15 cellular contexts compared by ENCODE assay signal in the genomic region with DNA sequence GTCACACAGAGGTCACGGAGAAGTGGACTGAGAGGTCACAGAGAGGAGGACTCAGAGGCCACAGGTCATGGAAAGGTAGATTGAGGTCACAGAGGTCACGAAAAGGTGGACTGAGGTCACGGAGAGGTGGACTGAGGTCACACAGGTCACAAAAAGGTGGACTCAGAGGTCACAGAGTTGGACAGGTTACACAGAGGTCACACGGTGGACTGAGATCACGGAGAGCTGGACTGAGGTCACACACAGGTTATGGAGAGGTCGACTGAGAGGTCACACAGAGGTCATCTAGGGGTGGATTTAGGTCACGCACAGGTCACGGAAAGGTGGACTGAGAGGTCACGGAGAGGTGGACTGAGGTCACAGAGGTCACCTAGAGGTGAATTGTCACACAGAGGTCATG. TPM values are rescaled to one million over a fixed set of nuclear protein-coding genes. Genes with fewer than 3 reads are reported as not detected.
DNase-seq lines count a peak whose midpoint lies in the region; ATAC-seq and TF ChIP-seq lines count a peak whose summit lies in the region.
"Had no signal": no experiment of that assay in that cellular context is flagged by ENCODE, and none has a peak within 500 bp of the region (broad histone marks: within the 10 kb centered on the region; RNA-seq: fewer than 3 reads in every experiment).

No MANE protein-coding gene starts in this region.

- CTCF ChIA-PET in activated CD4-positive, alpha-beta T cell treated with anti-CD3 and anti-CD28 coated beads for 36 hours (lab: Charles Lee), result no interaction called here
- CTCF ChIA-PET in HCT116 (lab: Charles Lee), result no interaction called here

- in situ Hi-C loops in GM23248 (cut with MboI), result no loop called here

- no peak overlapping the region for H3K4me3 Mint-ChIP-seq in activated CD4-positive, alpha-beta T cell treated with anti-CD3 and anti-CD28 coated beads for 36 hours
- peak overlapping the region in 1 of 5 experiments; percentile 2 for H3K4me3 Mint-ChIP-seq in brain
- no peak overlapping the region for H3K4me3 Mint-ChIP-seq in osteocyte (ENCODE audit: unreplicated experiment)

- H3K9me3 ChIP-seq in HCT116 (ENCODE audit: control insufficient read depth in 1 of 2, insufficient read depth in 1 of 2, low read depth in 1 of 2, low read length in 2 of 2), result no peaks in the 10 kb centered on the region
- no peaks in the 10 kb centered on the region for H3K9me3 ChIP-seq in upper lobe of left lung
- no peaks in the 10 kb centered on the region for H3K9me3 ChIP-seq in GM23248 (ENCODE audit: low read depth)
- H3K9me3 ChIP-seq: colonic mucosa had no signal

- H3K79me2 ChIP-seq in HCT116 (ENCODE audit: insufficient read depth, low read length), result peaks cover 11% of the 10 kb centered on the region; the same call in 1 of the 2 replicates
- H3K79me2 ChIP-seq in GM23248 (ENCODE audit: insufficient read depth), result peaks cover 59% of the 10 kb centered on the region

- no peak for TF ChIP-seq EP300 in upper lobe of left lung (IDR thresholded peaks at IDR 0.05)

- peaks cover 31% of the 10 kb centered on the region for H3K36me3 Mint-ChIP-seq in activated CD4-positive, alpha-beta T cell treated with anti-CD3 and anti-CD28 coated beads for 36 hours (ENCODE audit: low read depth)
- H3K36me3 Mint-ChIP-seq in brain (peaks cover 61% of the 10 kb centered on the region), osteocyte (ENCODE audit: unreplicated experiment) (peaks cover 48% of the 10 kb centered on the region)

- no peaks in the 10 kb centered on the region for H3K27me3 Mint-ChIP-seq in activated CD4-positive, alpha-beta T cell treated with anti-CD3 and anti-CD28 coated beads for 36 hours
- no peaks in the 10 kb centered on the region for H3K27me3 Mint-ChIP-seq in brain
- H3K27me3 Mint-ChIP-seq in osteocyte (ENCODE audit: unreplicated experiment), result no peaks in the 10 kb centered on the region

- BruUV-seq in HCT116 (replicated peaks; lab: Mats Ljungman, UMichigan), result no TSS peak

- peaks cover 21% of the 10 kb centered on the region for H3F3A ChIP-seq in GM23248 (ENCODE audit: insufficient read depth)

- peaks cover 14% of the 10 kb centered on the region for H3K4me1 Mint-ChIP-seq in activated CD4-positive, alpha-beta T cell treated with anti-CD3 and anti-CD28 coated beads for 36 hours
- H3K4me1 Mint-ChIP-seq in brain (no peaks in the 10 kb centered on the region), osteocyte (ENCODE audit: unreplicated experiment) (peaks cover 8% of the 10 kb centered on the region)

- H4K20me1 ChIP-seq in HCT116 (ENCODE audit: insufficient read depth), result no peaks in the 10 kb centered on the region; the same call in 1 of the 2 replicates
- H4K20me1 ChIP-seq in GM23248 (ENCODE audit: insufficient read depth), result peaks cover 11% of the 10 kb centered on the region

- no peak for DNase-seq in activated CD4-positive, alpha-beta T cell treated with anti-CD3 and anti-CD28 coated beads for 36 hours
- DNase-seq in activated CD4-positive, alpha-beta T cell treated with anti-CD3 and anti-CD28 coated beads for 1 hour, result no peak
- DNase-seq in HCT116 (ENCODE audit: low read depth, low spot score) (no peak), osteocyte (ENCODE audit: extremely low spot score, unreplicated experiment) (no peak), upper lobe of left lung (no peak), glomerular visceral epithelial cell (ENCODE audit: extremely low spot score) (no peak), GM23248 (no peak)
- DNase-seq: activated CD4-positive, CD25-positive, alpha-beta regulatory T cell; colonic mucosa; NCI-H2029; NCI-H748 treated with DMSO at 0.1 percent for 48 hours; retina; SW 1271 had no signal

- H3K9me2 ChIP-seq in HCT116 (ENCODE audit: insufficient read depth) (no peaks in the 10 kb centered on the region), GM23248 (ENCODE audit: insufficient read depth) (no peaks in the 10 kb centered on the region)

- TF ChIP-seq CTCF in HCT116 (IDR thresholded peaks at IDR 0.05 in 2 of 3, conservative IDR thresholded peaks at IDR 0.05 in 1 of 3; ENCODE audit: borderline replicate concordance in 1 of 3, insufficient read depth in 1 of 3, low read depth in 2 of 3, low read length in 2 of 3) (no peak), brain (conservative IDR thresholded peaks at IDR 0.05) (no peak), osteocyte (IDR thresholded peaks at IDR 0.05) (no peak), upper lobe of left lung (IDR thresholded peaks at IDR 0.05) (no peak)

- no peaks in the 10 kb centered on the region for H3K9me3 Mint-ChIP-seq in activated CD4-positive, alpha-beta T cell treated with anti-CD3 and anti-CD28 coated beads for 36 hours (ENCODE audit: low read depth)
- H3K9me3 Mint-ChIP-seq in brain (peaks cover 0 to 11% (median 0%) of the 10 kb centered on the region in 5 experiments), osteocyte (ENCODE audit: unreplicated experiment) (no peaks in the 10 kb centered on the region)

- 93 to 96% methylated on average over 9 of the region's 9 CpGs for WGBS in upper lobe of left lung, 2 donors
- WGBS in GM23248 (ENCODE audit: low coverage in 1 of 2, low lambda C conversion rate in 2 of 2, missing lambda C conversion rate in 2 of 2), 2 experiments, result 92 to 96% methylated on average over 9 of the region's 9 CpGs

- TF ChIP-seq RAD21 in HCT116 (IDR thresholded peaks at IDR 0.05; ENCODE audit: low read depth), result no peak

- H2AFZ ChIP-seq in HCT116 (ENCODE audit: low read depth, low read length, poor library complexity, severe bottlenecking) (no peak overlapping the region), GM23248 (no peak overlapping the region)

- H3K27ac Mint-ChIP-seq in activated CD4-positive, alpha-beta T cell treated with anti-CD3 and anti-CD28 coated beads for 36 hours, result peak overlapping the region; percentile 61
- H3K27ac Mint-ChIP-seq in brain, result peak overlapping the region in 3 of 5 experiments; percentile 1 to 41 (median 26)
- peak overlapping the region; percentile 29 for H3K27ac Mint-ChIP-seq in osteocyte (ENCODE audit: unreplicated experiment)

- H3K36me3 ChIP-seq in HCT116 (ENCODE audit: control insufficient read depth in 1 of 2, insufficient read depth in 2 of 2, low read length in 2 of 2) (peaks cover 8 to 29% of the 10 kb centered on the region in 2 experiments; a peak in 3 of 4 replicates), upper lobe of left lung (peaks cover 15 to 53% (median 39%) of the 10 kb centered on the region in 4 donors), GM23248 (ENCODE audit: low read depth) (peaks cover 19% of the 10 kb centered on the region; the same call in 1 of the 2 replicates)

- POLR2A ChIA-PET in activated CD4-positive, alpha-beta T cell treated with anti-CD3 and anti-CD28 coated beads for 36 hours (lab: Charles Lee), result no interaction called here
- POLR2A ChIA-PET in HCT116 (lab: Charles Lee), result no interaction called here

- RAD21 ChIA-PET in HCT116 (lab: Charles Lee; ENCODE audit: low non-redundant PET in 1 of 2, low total read pairs in 2 of 2, uncharacterized antibody in 2 of 2, unreplicated experiment in 2 of 2), result no interaction called here

- H3K4me1 ChIP-seq in HCT116 (ENCODE audit: control insufficient read depth in 1 of 2, insufficient read depth in 2 of 2, low read length in 2 of 2) (peaks cover 4% of the 10 kb centered on the region in 2 experiments), upper lobe of left lung (no peaks in the 10 kb centered on the region), GM23248 (ENCODE audit: insufficient read depth) (peaks cover 7% of the 10 kb centered on the region; the same call in 1 of the 2 replicates)
- H3K4me1 ChIP-seq: colonic mucosa had no signal

- TF ChIP-seq POLR2A in HCT116 (IDR thresholded peaks at IDR 0.05; ENCODE audit: borderline replicate concordance, extremely low read depth, insufficient read depth, insufficient read length) (no peak), upper lobe of left lung (IDR thresholded peaks at IDR 0.05) (no peak)

- H3K4me3 ChIP-seq in HCT116 (replicated peaks in 1 of 2; ENCODE audit: low read depth in 1 of 2, low read length in 2 of 2) (no peak overlapping the region), upper lobe of left lung (no peak overlapping the region), GM23248 (no peak overlapping the region)
- H3K4me3 ChIP-seq: colonic mucosa had no signal

- H3K9ac ChIP-seq in HCT116 (ENCODE audit: low read length) (no peak overlapping the region), GM23248 (no peak overlapping the region)

- intact Hi-C loops in activated CD4-positive, alpha-beta T cell treated with anti-CD3 and anti-CD28 coated beads for 36 hours (cut with DNase I, micrococcal nuclease), result no loop called here
- intact Hi-C loops in HCT116 (cut with micrococcal nuclease), result no loop called here

- H3K27ac ChIP-seq in HCT116 (ENCODE audit: low read depth, low read length) (no peak overlapping the region), upper lobe of left lung (no peak overlapping the region), GM23248 (no peak overlapping the region)
- H3K27ac ChIP-seq: colonic mucosa, epithelial cell of prostate had no signal

- H3K27me3 ChIP-seq in HCT116 (ENCODE audit: insufficient read depth, low read length) (no peaks in the 10 kb centered on the region), upper lobe of left lung (no peaks in the 10 kb centered on the region), GM23248 (replicated peaks; ENCODE audit: insufficient read depth) (no peaks in the 10 kb centered on the region)
- H3K27me3 ChIP-seq: colonic mucosa had no signal

- ATAC-seq in activated CD4-positive, alpha-beta T cell treated with anti-CD3 and anti-CD28 coated beads for 36 hours, result no peak
- ATAC-seq in HCT116 (peak; percentile 37), upper lobe of left lung (ENCODE audit: low FRiP score in 2 of 2) (no peak)

- no peak overlapping the region for H3K4me2 ChIP-seq in HCT116 (ENCODE audit: low read length)
- H3K4me2 ChIP-seq in GM23248 (ENCODE audit: unreplicated experiment), result no peak overlapping the region

RNA-seq across cellular contexts. Expression of a gene that starts 27.0 kb away (rescaled TPM):
- 100 to 1,000 TPM in 1 of 2 experiments, 10 to 100 TPM in 1; 77.1 to 111 TPM for total RNA-seq in activated CD4-positive, alpha-beta T cell treated with anti-CD3 and anti-CD28 coated beads for 36 hours
- 113 TPM for total RNA-seq in HCT116 (2021; ENCODE audit: unreplicated experiment)
- polyA plus RNA-seq in HCT116 (2012), result 40.3 and 46.9 TPM in 2 replicates
- 162 TPM for polyA plus RNA-seq in brain (ENCODE audit: insufficient read depth, low read depth, low replicate concordance)
- 53.6 and 55.1 TPM in 2 replicates for total RNA-seq in osteocyte
- total RNA-seq in upper lobe of left lung, result 10 to 100 TPM; 15.8 to 60.5 (median 38.3) TPM
- 51.8 and 55.9 TPM in 2 replicates for total RNA-seq in GM23248 (2014; rRNA removed; shearing (Covaris generic))
- polyA plus RNA-seq in GM23248 (2016; fragmentation: Nextera tagmentation; extraction: Ambion mirVana), result 6.5 and 8.0 TPM in 2 replicates

RNA-seq across cellular contexts. Expression of a gene that starts 38.9 kb away (rescaled TPM):
- 10 to 100 TPM; 14.1 to 15.0 TPM for total RNA-seq in activated CD4-positive, alpha-beta T cell treated with anti-CD3 and anti-CD28 coated beads for 36 hours
- total RNA-seq in HCT116 (2021; ENCODE audit: unreplicated experiment), result 22.9 TPM
- 13.4 and 14.7 TPM in 2 replicates for polyA plus RNA-seq in HCT116 (2012)
- polyA plus RNA-seq in brain (ENCODE audit: insufficient read depth, low read depth, low replicate concordance), result 12.8 TPM
- total RNA-seq in osteocyte, result 29.4 and 30.1 TPM in 2 replicates
- 10 to 100 TPM; 16.3 to 57.6 (median 20.6) TPM for total RNA-seq in upper lobe of left lung
- 6.3 TPM in 2 replicates for total RNA-seq in GM23248 (2014; rRNA removed; shearing (Covaris generic))
- polyA plus RNA-seq in GM23248 (2016; fragmentation: Nextera tagmentation; extraction: Ambion mirVana), result 2.2 and 2.5 TPM in 2 replicates

RNA-seq across cellular contexts. Expression of a gene that starts 39.2 kb away (rescaled TPM):
- 10 to 100 TPM in 1 of 2 experiments, 1 to 10 TPM in 1; 9.8 to 11.0 TPM for total RNA-seq in activated CD4-positive, alpha-beta T cell treated with anti-CD3 and anti-CD28 coated beads for 36 hours
- total RNA-seq in HCT116 (2021; ENCODE audit: unreplicated experiment) (27.5 TPM), osteocyte (36.4 and 38.2 TPM in 2 replicates), upper lobe of left lung (100 to 1,000 TPM in 1 of 6 donors, 10 to 100 TPM in 5; 32.1 to 152 (median 49.8) TPM)
- polyA plus RNA-seq in HCT116 (2012), result 19.7 and 27.4 TPM in 2 replicates
- polyA plus RNA-seq in brain (ENCODE audit: insufficient read depth, low read depth, low replicate concordance) (33.8 TPM), GM23248 (2016; fragmentation: Nextera tagmentation; extraction: Ambion mirVana) (13.4 and 14.5 TPM in 2 replicates)
- 27.3 and 31.9 TPM in 2 replicates for total RNA-seq in GM23248 (2014; rRNA removed; shearing (Covaris generic))

RNA-seq across cellular contexts. Expression of a gene that starts 54.9 kb away (rescaled TPM):
- 10 to 100 TPM; 56.7 to 57.6 TPM for total RNA-seq in activated CD4-positive, alpha-beta T cell treated with anti-CD3 and anti-CD28 coated beads for 36 hours
- total RNA-seq in HCT116 (2021; ENCODE audit: unreplicated experiment) (75.3 TPM), osteocyte (89.7 and 105 TPM in 2 replicates), upper lobe of left lung (100 to 1,000 TPM in 2 of 6 donors, 10 to 100 TPM in 4; 46.4 to 505 (median 71.9) TPM)
- 45.1 and 64.0 TPM in 2 replicates for polyA plus RNA-seq in HCT116 (2012)
- polyA plus RNA-seq in brain (ENCODE audit: insufficient read depth, low read depth, low replicate concordance) (83.0 TPM), GM23248 (2016; fragmentation: Nextera tagmentation; extraction: Ambion mirVana) (9.1 and 10.0 TPM in 2 replicates)
- total RNA-seq in GM23248 (2014; rRNA removed; shearing (Covaris generic)), result 28.3 and 58.9 TPM in 2 replicates
